In the genomic region with DNA sequence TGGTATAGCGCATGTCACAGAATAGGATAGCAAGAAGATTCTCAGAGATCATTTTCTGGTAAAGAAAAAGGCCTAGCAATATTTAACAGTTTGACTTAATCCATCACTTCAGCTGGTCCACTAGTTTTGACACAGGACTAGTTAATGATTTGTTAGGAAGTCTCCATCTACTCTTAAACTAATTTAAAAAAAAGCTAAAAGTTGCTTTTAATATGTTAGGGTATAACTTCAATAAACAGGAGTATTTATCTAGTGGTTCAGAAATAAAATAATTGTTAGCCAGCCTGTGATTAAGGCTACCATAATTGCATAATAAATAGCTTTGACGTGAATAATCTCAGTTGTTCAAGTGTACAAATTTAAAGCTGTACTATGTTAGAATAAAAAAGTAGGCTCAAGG, we compare ENCODE assay signal across 21 cellular contexts.
DNase-seq lines count a peak whose midpoint lies in the region; ATAC-seq and TF ChIP-seq lines count a peak whose summit lies in the region.
"Had no signal": no experiment of that assay in that cellular context is flagged by ENCODE, and none has a peak within 500 bp of the region (broad histone marks: within the 10 kb centered on the region; RNA-seq: fewer than 3 reads in every experiment).

No MANE protein-coding gene starts in this region.

- H3K36me3 ChIP-seq in OCI-LY7 (ENCODE audit: insufficient read depth, low read length) = no peaks in the 10 kb centered on the region
- H3K36me3 ChIP-seq: BE2C; BLaER1 treated with 17β-estradiol and CSF1 and Interleukin-3, amounts not matched to agents 10 nM and 100 nM had no signal

- H3K4me2 ChIP-seq in OCI-LY7 (ENCODE audit: low read length) = no peak overlapping the region
- H3K4me2 ChIP-seq: BLaER1 treated with 17β-estradiol and CSF1 and Interleukin-3, amounts not matched to agents 10 nM and 100 nM had no signal

- no peaks in the 10 kb centered on the region for H3K4me1 ChIP-seq in OCI-LY7 (ENCODE audit: insufficient read depth, low read length, poor library complexity, severe bottlenecking)
- H3K4me1 ChIP-seq: BE2C; BLaER1 treated with 17β-estradiol and CSF1 and Interleukin-3, amounts not matched to agents 10 nM and 100 nM had no signal

- no peaks in the 10 kb centered on the region for H3K9me2 ChIP-seq in OCI-LY7 (ENCODE audit: insufficient read depth, low read length)

- ATAC-seq in GM18861 (IDR thresholded peaks at IDR 0.05; ENCODE audit: unreplicated experiment) = no peak

- POLR2A ChIA-PET in OCI-LY7 (lab: Charles Lee) = interaction anchor here (0.6 to 1.3 kb wide), 3 partner anchors 10 to 100 kb away, joined by 3 to 4 read pairs (median 3); no protein-coding TSS in a partner anchor

- in situ Hi-C loops in ACHN (cut with HindIII; ENCODE audit: low pct_ligation_motif_present, low pct_unique_long_range_greater_than_20kb, low sequenced_read_pairs) = no loop called here

- no peak for TF ChIP-seq CTCF in nephron (IDR thresholded peaks at IDR 0.05; ENCODE audit: unreplicated experiment in 3 of 3)
- no peak for TF ChIP-seq CTCF in OCI-LY7 (conservative IDR thresholded peaks at IDR 0.05; ENCODE audit: low read length)

- H3K9me3 Mint-ChIP-seq in nephron = no peaks in the 10 kb centered on the region
- H3K9me3 Mint-ChIP-seq: CD4-positive, alpha-beta T cell; CD8-positive, alpha-beta memory T cell had no signal

- no peaks in the 10 kb centered on the region for H3K36me3 Mint-ChIP-seq in nephron (ENCODE audit: low read depth)
- H3K36me3 Mint-ChIP-seq: CD14-positive monocyte; CD8-positive, alpha-beta memory T cell had no signal

- no TSS peak for BruUV-seq in OCI-LY7 (replicated peaks; lab: Mats Ljungman, UMichigan)

- H2AFZ ChIP-seq in OCI-LY7 (ENCODE audit: low read length) = no peak overlapping the region
- H2AFZ ChIP-seq: GM23248 had no signal

- H3K9me3 ChIP-seq in OCI-LY7 (ENCODE audit: low read length) = no peaks in the 10 kb centered on the region
- H3K9me3 ChIP-seq: BE2C; BLaER1 treated with 17β-estradiol and CSF1 and Interleukin-3, amounts not matched to agents 10 nM and 100 nM had no signal

- H3K27me3 Mint-ChIP-seq in nephron (ENCODE audit: low read depth) = no peaks in the 10 kb centered on the region
- H3K27me3 Mint-ChIP-seq: CD4-positive, alpha-beta T cell; CD8-positive, alpha-beta memory T cell had no signal

- peak; percentile 9 for DNase-seq in ACHN
- peak; percentile 46 for DNase-seq in NCI-H69 (lab: John Stamatoyannopoulos, UW)
- peak; percentile 47 for DNase-seq in kidney glomerular epithelial cell (lab: John Stamatoyannopoulos, UW)
- no peak for DNase-seq in posterior cingulate gyrus
- DNase-seq in OCI-LY7 (ENCODE audit: low spot score) = no peak
- no peak for DNase-seq in activated T-cell treated with anti-CD3 and anti-CD28 coated beads for 4 hours
- DNase-seq: AML-193; BE2C; Calu3; CD4-positive, alpha-beta T cell; CD8-positive, alpha-beta memory T cell; DMS153; DND-41; GM23248; H7; HCEC 1CT had no signal

- intact Hi-C loops in posterior cingulate gyrus (cut with DNase I) (no loop called here), OCI-LY7 (cut with micrococcal nuclease; ENCODE audit: unreplicated experiment) (no loop called here)

- no peak overlapping the region for H3K4me3 ChIP-seq in OCI-LY7 (ENCODE audit: low read depth, low read length, poor library complexity, severe bottlenecking)
- H3K4me3 ChIP-seq: BLaER1 treated with 17β-estradiol and CSF1 and Interleukin-3, amounts not matched to agents 10 nM and 100 nM; GM23248 had no signal

- CTCF ChIA-PET in OCI-LY7 (lab: Charles Lee; ENCODE audit: unreplicated experiment) = no interaction called here

- H3K27ac Mint-ChIP-seq in nephron = peak overlapping the region; percentile 10 to 85 (median 48)
- H3K27ac Mint-ChIP-seq: CD14-positive monocyte; CD4-positive, alpha-beta T cell; CD8-positive, alpha-beta memory T cell had no signal

- H3K27ac ChIP-seq in OCI-LY7 (ENCODE audit: low read depth, low read length, poor library complexity, severe bottlenecking) = no peak overlapping the region
- H3K27ac ChIP-seq: 22Rv1; BLaER1 treated with 17β-estradiol and CSF1 and Interleukin-3, amounts not matched to agents 10 nM and 100 nM; GM23248 had no signal

- H3K79me2 ChIP-seq in OCI-LY7 (ENCODE audit: insufficient read depth, low read depth, low read length) = no peaks in the 10 kb centered on the region

- no peak overlapping the region for H3K4me3 Mint-ChIP-seq in nephron
- H3K4me3 Mint-ChIP-seq: CD14-positive monocyte; CD4-positive, alpha-beta T cell; CD8-positive, alpha-beta memory T cell had no signal

- H4K20me1 ChIP-seq in OCI-LY7 (ENCODE audit: insufficient read depth, low read length) = no peaks in the 10 kb centered on the region
- H4K20me1 ChIP-seq: BLaER1 treated with 17β-estradiol and CSF1 and Interleukin-3, amounts not matched to agents 10 nM and 100 nM had no signal

- H3K4me1 Mint-ChIP-seq in nephron = no peaks in the 10 kb centered on the region
- H3K4me1 Mint-ChIP-seq: CD14-positive monocyte; CD8-positive, alpha-beta memory T cell had no signal

Comparison
In these comparisons a context has a peak if more than half of its experiments do, and no peak if none do; other contexts are left out.
1. DNase-seq: peak in ACHN (single experiment), NCI-H69 (single experiment) and kidney glomerular epithelial cell (single experiment); none in posterior cingulate gyrus (0 of 10), OCI-LY7 (single experiment) and activated T-cell treated with anti-CD3 and anti-CD28 coated beads for 4 hours (single experiment).